Comparison of ENCODE assay signal across 2 cellular contexts in the genomic region with DNA sequence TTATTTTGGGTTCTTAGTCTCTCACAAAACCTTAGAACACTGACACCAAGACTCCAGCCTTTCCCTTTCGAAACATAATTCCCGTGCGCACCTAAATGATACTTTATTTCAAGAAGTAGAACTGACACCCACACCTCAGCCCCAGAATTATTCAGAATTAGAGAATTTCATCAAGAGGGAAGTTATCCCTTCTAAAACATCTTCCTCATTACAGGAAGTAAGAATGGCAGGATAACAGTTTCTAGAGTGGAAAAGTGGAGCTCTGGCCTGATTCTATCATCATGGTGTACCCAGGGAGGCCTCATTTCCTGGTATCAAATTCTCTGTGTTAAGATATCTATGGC.
TF ChIP-seq lines count a peak whose summit lies in the region.

No MANE protein-coding gene starts in this region.

TF ChIP-seq in HCT116, 20 proteins besides CTCF, POLR2A, EP300 and RAD21:
- no peak for TF ChIP-seq EZH2phosphoT487 (IDR thresholded peaks at IDR 0.05; ENCODE audit: borderline replicate concordance)
- TF ChIP-seq EGR1 (IDR thresholded peaks at IDR 0.05; ENCODE audit: low read depth): no peak
- no peak for TF ChIP-seq CEBPB (IDR thresholded peaks at IDR 0.05; ENCODE audit: low read depth)
- no peak for TF ChIP-seq FOSL1 (IDR thresholded peaks at IDR 0.05; ENCODE audit: low read depth)
TF ChIP-seq in HCT116: peak in this region for 0.

TF ChIP-seq in K562, 482 proteins besides CTCF, POLR2A, EP300 and RAD21:
- no peak for TF ChIP-seq ZFP30 (CRISPR knock-in tag; IDR thresholded peaks at IDR 0.05; ENCODE audit: borderline replicate concordance)
- TF ChIP-seq CEBPB (tag; IDR thresholded peaks at IDR 0.05): 0 out of 2 replicates have a peak, but pooled peaks have one; percentile 2
- peak; percentile 20 for TF ChIP-seq POLR2B (IDR thresholded peaks at IDR 0.05; ENCODE audit: low read depth, partially characterized antibody)
- TF ChIP-seq, protein P1, sequence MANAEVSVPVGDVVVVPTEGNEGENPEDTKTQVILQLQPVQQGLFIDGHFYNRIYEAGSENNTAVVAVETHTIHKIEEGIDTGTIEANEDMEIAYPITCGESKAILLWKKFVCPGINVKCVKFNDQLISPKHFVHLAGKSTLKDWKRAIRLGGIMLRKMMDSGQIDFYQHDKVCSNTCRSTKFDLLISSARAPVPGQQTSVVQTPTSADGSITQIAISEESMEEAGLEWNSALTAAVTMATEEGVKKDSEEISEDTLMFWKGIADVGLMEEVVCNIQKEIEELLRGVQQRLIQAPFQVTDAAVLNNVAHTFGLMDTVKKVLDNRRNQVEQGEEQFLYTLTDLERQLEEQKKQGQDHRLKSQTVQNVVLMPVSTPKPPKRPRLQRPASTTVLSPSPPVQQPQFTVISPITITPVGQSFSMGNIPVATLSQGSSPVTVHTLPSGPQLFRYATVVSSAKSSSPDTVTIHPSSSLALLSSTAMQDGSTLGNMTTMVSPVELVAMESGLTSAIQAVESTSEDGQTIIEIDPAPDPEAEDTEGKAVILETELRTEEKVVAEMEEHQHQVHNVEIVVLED (CRISPR knock-in tag; IDR thresholded peaks at IDR 0.05): no peak
